ENCODE assay signal across 8 cellular contexts in genomic region chr5:96702503-96703383, GRCh38. TPM values are rescaled to one million over a fixed set of nuclear protein-coding genes. Genes with fewer than 3 reads are reported as not detected.
DNase-seq lines count a peak whose midpoint lies in the region; ATAC-seq and TF ChIP-seq lines count a peak whose summit lies in the region.

No MANE protein-coding gene starts in this region.

- H3K27ac Mint-ChIP-seq in activated CD4-positive, alpha-beta memory T cell treated with anti-CD3 and anti-CD28 coated beads for 36 hours: peak overlapping the region; percentile 85

- peak overlapping the region; percentile 93 to 100 for H3K9ac ChIP-seq in liver (ENCODE audit: low read depth in 1 of 2, low read length in 2 of 2)

- no peaks in the 10 kb centered on the region for H3K27me3 Mint-ChIP-seq in activated CD4-positive, alpha-beta memory T cell treated with anti-CD3 and anti-CD28 coated beads for 36 hours

- ATAC-seq in HG02938 (IDR thresholded peaks at IDR 0.05; ENCODE audit: unreplicated experiment): peak; percentile 62

- peak overlapping the region; percentile 84 for H3K4me3 Mint-ChIP-seq in activated CD4-positive, alpha-beta memory T cell treated with anti-CD3 and anti-CD28 coated beads for 36 hours

- POLR2A ChIA-PET in activated CD4-positive, alpha-beta memory T cell treated with anti-CD3 and anti-CD28 coated beads for 36 hours (lab: Charles Lee): interaction anchor here (0.7 to 2.8 kb wide), 4 partner anchors 10 to 1056 kb away, joined by 3 to 21 read pairs (median 4); partner anchors contain the start of gene CAST

- H3K4me3 ChIP-seq in liver (ENCODE audit: low read depth in 1 of 3, low read length in 3 of 3): peak overlapping the region; percentile 59 to 98 (median 69)

- H3K36me3 Mint-ChIP-seq in activated CD4-positive, alpha-beta memory T cell treated with anti-CD3 and anti-CD28 coated beads for 36 hours: peaks cover 3% of the 10 kb centered on the region

- WGBS in liver: under 1% methylated on average over 70 of the region's 70 CpGs

- peak; percentile 58 for DNase-seq in NCI-H1436 (lab: John Stamatoyannopoulos, UW)
- DNase-seq in NCI-H1436 treated with DMSO at 0.1 percent for 48 hours (lab: John Stamatoyannopoulos, UW): no peak
- peak; percentile 86 for DNase-seq in NCI-H2227 (lab: John Stamatoyannopoulos, UW; ENCODE audit: unreplicated experiment)
- DNase-seq in activated CD4-positive, alpha-beta memory T cell treated with anti-CD3 and anti-CD28 coated beads for 36 hours: peak; percentile 92
- peak; percentile 94 for DNase-seq in dermis blood vessel endothelial cell
- DNase-seq in stimulated activated CD4-positive, alpha-beta T cell treated with anti-CD3 and anti-CD28 coated beads, Interleukin-2, amount 100 ng/mL, for 4 hours (ENCODE audit: low read depth): peak; percentile 86

- peaks cover 0 to 6% (median 0%) of the 10 kb centered on the region in 4 donors for H3K36me3 ChIP-seq in liver (ENCODE audit: control insufficient read depth in 4 of 4, insufficient read depth in 3 of 4, low read depth in 1 of 4, low read length in 3 of 4)

- H3K9me3 Mint-ChIP-seq in activated CD4-positive, alpha-beta memory T cell treated with anti-CD3 and anti-CD28 coated beads for 36 hours: no peaks in the 10 kb centered on the region

- peaks cover 0 to 10% (median 6%) of the 10 kb centered on the region in 4 donors for H3K4me1 ChIP-seq in liver (ENCODE audit: control insufficient read depth in 4 of 4, insufficient read depth in 4 of 4, low read length in 3 of 4)

- intact Hi-C loops in activated CD4-positive, alpha-beta memory T cell treated with anti-CD3 and anti-CD28 coated beads for 36 hours (cut with micrococcal nuclease): loop anchor here (1.0 to 5.0 kb wide), 10 partner anchors 14 to 1055 kb away; partner anchors contain the start of genes CAST, ELL2, ERAP2 and RFESD

- H3K9me3 ChIP-seq in liver (ENCODE audit: control insufficient read depth in 4 of 4, low read length in 3 of 4): no peaks in the 10 kb centered on the region

- CTCF ChIA-PET in activated CD4-positive, alpha-beta memory T cell treated with anti-CD3 and anti-CD28 coated beads for 36 hours (lab: Charles Lee): interaction anchor here (0.9 to 2.9 kb wide), 10 partner anchors 12 to 358 kb away, joined by 3 to 11 read pairs (median 5); no protein-coding TSS in a partner anchor

- H3K27me3 ChIP-seq in liver (ENCODE audit: control insufficient read depth in 4 of 4, insufficient read depth in 4 of 4, low read length in 3 of 4): no peaks in the 10 kb centered on the region

- TF ChIP-seq CTCF in liver (IDR thresholded peaks at IDR 0.05; ENCODE audit: low read depth, low read length, missing input control): no peak

- peak overlapping the region; percentile 99 for H3K27ac ChIP-seq in liver (ENCODE audit: low read depth in 1 of 2, low read length in 2 of 2)

- peaks cover 52% of the 10 kb centered on the region for H3K4me1 Mint-ChIP-seq in activated CD4-positive, alpha-beta memory T cell treated with anti-CD3 and anti-CD28 coated beads for 36 hours (ENCODE audit: low read depth)

- peak in 1 of 2 donors; percentile 20 for TF ChIP-seq RAD21 in liver (IDR thresholded peaks at IDR 0.05)

TF ChIP-seq in liver, 16 proteins besides CTCF, POLR2A, EP300 and RAD21:
- TF ChIP-seq MAX (IDR thresholded peaks at IDR 0.05): peak; percentile 63
- TF ChIP-seq NR2F2 (IDR thresholded peaks at IDR 0.05): peak; percentile 55
- TF ChIP-seq HNF4A (conservative IDR thresholded peaks at IDR 0.05): peak in 1 of 2 donors; percentile 63
- TF ChIP-seq ZBTB33 (IDR thresholded peaks at IDR 0.05): no peak
- TF ChIP-seq RXRA (IDR thresholded peaks at IDR 0.05): peak; percentile 84 to 87
- TF ChIP-seq TAF1 (conservative IDR thresholded peaks at IDR 0.05): peak; percentile 56
- peak in 1 of 2 donors; percentile 74 for TF ChIP-seq GABPA (IDR thresholded peaks at IDR 0.05 in 1 of 2, conservative IDR thresholded peaks at IDR 0.05 in 1 of 2)
- peak; percentile 39 for TF ChIP-seq SP1 (IDR thresholded peaks at IDR 0.05)
- TF ChIP-seq REST (IDR thresholded peaks at IDR 0.05): peak; percentile 67
- no peak for TF ChIP-seq ATF3 (IDR thresholded peaks at IDR 0.05)
- TF ChIP-seq JUND (IDR thresholded peaks at IDR 0.05): peak; percentile 47 to 53
- TF ChIP-seq HNF4G (IDR thresholded peaks at IDR 0.05): no peak
- TF ChIP-seq FOXA1 (IDR thresholded peaks at IDR 0.05): peak; percentile 46
- peak; percentile 34 to 45 for TF ChIP-seq EGR1 (IDR thresholded peaks at IDR 0.05; ENCODE audit: low read depth in 2 of 2)
- TF ChIP-seq FOXA2 (IDR thresholded peaks at IDR 0.05): no peak
- no peak for TF ChIP-seq YY1 (IDR thresholded peaks at IDR 0.05)

RNA-seq across cellular contexts. Expression of gene CAST, which starts 40.6 kb away (rescaled TPM):
- total RNA-seq in activated CD4-positive, alpha-beta memory T cell treated with anti-CD3 and anti-CD28 coated beads for 36 hours: 100 to 1,000 TPM; 155 to 162 TPM
- total RNA-seq in dermis blood vessel endothelial cell (123 and 204 TPM in 2 replicates), liver (100 to 1,000 TPM in 1 of 2 donors, 10 to 100 TPM in 1; 89.1 to 126 TPM)
- 10 to 100 TPM; 43.3 to 72.9 TPM for polyA plus RNA-seq in liver
